Comparison of ENCODE assay signal across 18 cellular contexts in the genomic region with DNA sequence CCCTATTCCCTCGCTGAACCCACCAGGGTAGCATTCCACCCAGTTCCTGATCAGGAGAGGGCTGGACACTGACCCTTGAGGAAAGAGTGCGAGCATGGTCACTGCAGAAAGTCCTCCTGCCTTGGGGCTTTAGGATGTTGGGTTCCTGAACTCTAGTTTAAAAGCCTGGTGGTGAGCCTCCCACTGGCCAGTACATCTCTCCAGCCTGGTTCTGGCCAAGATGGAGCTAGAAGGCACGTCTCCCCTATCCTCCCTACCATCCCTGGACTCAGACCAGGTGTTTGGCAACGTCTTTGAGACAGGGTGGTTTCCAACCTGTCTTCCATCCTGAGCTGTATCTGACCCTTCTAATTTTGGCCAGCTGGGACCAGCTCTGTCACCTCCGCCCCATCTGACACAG. TPM values are rescaled to one million over a fixed set of nuclear protein-coding genes. Genes with fewer than 3 reads are reported as not detected.
DNase-seq lines count a peak whose midpoint lies in the region; ATAC-seq, FAIRE-seq and TF ChIP-seq lines count a peak whose summit lies in the region.
"Had no signal": no experiment of that assay in that cellular context is flagged by ENCODE, and none has a peak within 500 bp of the region (broad histone marks: within the 10 kb centered on the region; RNA-seq: fewer than 3 reads in every experiment).

No MANE protein-coding gene starts in this region.

- TF ChIP-seq EP300 in K562 (IDR thresholded peaks at IDR 0.05; ENCODE audit: low read length): no peak

- H3K27me3 ChIP-seq in K562 (ENCODE audit: control insufficient read depth in 2 of 2, insufficient read depth in 2 of 2, low read length in 2 of 2): no peaks in the 10 kb centered on the region
- H3K27me3 ChIP-seq: heart left ventricle, testis had no signal

- no peak for TF ChIP-seq RAD21 in K562 (CRISPR knock-in tag; conservative IDR thresholded peaks at IDR 0.05 in 1 of 2, IDR thresholded peaks at IDR 0.05 in 1 of 2)

- peak; percentile 1 for DNase-seq in activated naive CD4-positive, alpha-beta T cell treated with anti-CD3 and anti-CD28 coated beads for 36 hours
- DNase-seq in activated naive CD4-positive, alpha-beta T cell treated with anti-CD3 and anti-CD28 coated beads, Interleukin-2, amount 50 U/mL, for 16 hours: no peak
- DNase-seq in K562 (ENCODE audit: extremely low read depth in 1 of 4, low spot score in 3 of 4) (no peak), NCI-H187 treated with DMSO at 0.1 percent for 48 hours (lab: John Stamatoyannopoulos, UW) (no peak), NCI-H1436 treated with DMSO at 0.1 percent for 48 hours (lab: John Stamatoyannopoulos, UW) (no peak), foreskin melanocyte (no peak)
- DNase-seq in naive thymus-derived CD8-positive, alpha-beta T cell: no peak
- no peak for DNase-seq in stimulated activated naive B cell treated with anti-CD40 and anti-IgM and Interleukin-4, amounts not matched to agents 10 μg/mL and 1 μg/mL and 100 μg/mL, for 72 hours
- DNase-seq: activated CD4-positive, alpha-beta T cell treated with anti-CD3 and anti-CD28 coated beads, Interleukin-2, amount 50 U/mL, for 4 hours; activated T-cell treated with anti-CD3 and anti-CD28 coated beads, Interleukin-2, amount 50 U/mL, for 72 hours; effector CD4-positive, alpha-beta T cell; MV-4-11; NCI-H2029 treated with DMSO at 0.1 percent for 48 hours; NCI-H510A treated with DMSO at 0.1 percent for 48 hours; RPMI8226; testis had no signal

- H3K27ac Mint-ChIP-seq in activated naive CD4-positive, alpha-beta T cell treated with anti-CD3 and anti-CD28 coated beads for 36 hours: no peak overlapping the region
- H3K27ac Mint-ChIP-seq in naive thymus-derived CD8-positive, alpha-beta T cell: peak overlapping the region in 9 of 10 donors; percentile 19 to 91 (median 74)
- H3K27ac Mint-ChIP-seq in stimulated activated naive B cell treated with anti-CD40 and anti-IgM and Interleukin-4, amounts not matched to agents 10 μg/mL and 1 μg/mL and 100 μg/mL, for 72 hours: peak overlapping the region; percentile 92

- in situ Hi-C loops in K562 (cut with MboI): no loop called here

- H3K4me3 Mint-ChIP-seq in activated naive CD4-positive, alpha-beta T cell treated with anti-CD3 and anti-CD28 coated beads for 36 hours: no peak overlapping the region
- peak overlapping the region in 7 of 10 donors; percentile 31 to 80 (median 68) for H3K4me3 Mint-ChIP-seq in naive thymus-derived CD8-positive, alpha-beta T cell
- H3K4me3 Mint-ChIP-seq in stimulated activated naive B cell treated with anti-CD40 and anti-IgM and Interleukin-4, amounts not matched to agents 10 μg/mL and 1 μg/mL and 100 μg/mL, for 72 hours: peak overlapping the region in 1 of 2 donors; percentile 75

- H3K79me2 ChIP-seq in K562 (ENCODE audit: control insufficient read depth, insufficient read depth, low read length): no peaks in the 10 kb centered on the region

- TF ChIP-seq POLR2A in K562 (conservative IDR thresholded peaks at IDR 0.05): no peak

- H3K9me3 Mint-ChIP-seq in activated naive CD4-positive, alpha-beta T cell treated with anti-CD3 and anti-CD28 coated beads for 36 hours: no peaks in the 10 kb centered on the region
- no peaks in the 10 kb centered on the region for H3K9me3 Mint-ChIP-seq in naive thymus-derived CD8-positive, alpha-beta T cell
- H3K9me3 Mint-ChIP-seq in stimulated activated naive B cell treated with anti-CD40 and anti-IgM and Interleukin-4, amounts not matched to agents 10 μg/mL and 1 μg/mL and 100 μg/mL, for 72 hours: no peaks in the 10 kb centered on the region
- H3K9me3 Mint-ChIP-seq: activated T-cell treated with anti-CD3 and anti-CD28 coated beads, Interleukin-2, amount 50 U/mL, for 72 hours had no signal

- TF ChIP-seq CTCF in K562 (IDR thresholded peaks at IDR 0.05 in 2 of 3, conservative IDR thresholded peaks at IDR 0.05 in 1 of 3; ENCODE audit: insufficient read depth in 2 of 3, low read depth in 1 of 3, low read length in 3 of 3): no peak

- H3K9me3 ChIP-seq in K562 (replicated peaks; ENCODE audit: control insufficient read depth, insufficient read depth, low read depth, low read length): no peaks in the 10 kb centered on the region
- H3K9me3 ChIP-seq: heart left ventricle, prostate gland, testis had no signal

- CTCF ChIA-PET in activated naive CD4-positive, alpha-beta T cell treated with anti-CD3 and anti-CD28 coated beads for 36 hours (lab: Charles Lee): no interaction called here
- CTCF ChIA-PET in K562 (lab: Yijun Ruan, JAX; ENCODE audit: low intra/inter-chr PET ratio): no interaction called here

- WGBS in K562 (ENCODE audit: insufficient coverage, low coverage, missing lambda C conversion rate): 63% methylated on average over 5 of the region's 5 CpGs

- H3K4me2 ChIP-seq in K562 (ENCODE audit: insufficient read depth, low read length): no peak overlapping the region

- H3K4me1 ChIP-seq in K562 (replicated peaks in 1 of 2; ENCODE audit: control insufficient read depth in 2 of 2, insufficient read depth in 2 of 2, low read length in 2 of 2): peaks cover 2 to 9% of the 10 kb centered on the region in 2 experiments; a peak in 3 of 5 replicates
- H3K4me1 ChIP-seq: prostate gland had no signal

- peaks cover 10% of the 10 kb centered on the region for H3K36me3 Mint-ChIP-seq in activated naive CD4-positive, alpha-beta T cell treated with anti-CD3 and anti-CD28 coated beads for 36 hours (ENCODE audit: low read depth)
- H3K36me3 Mint-ChIP-seq in naive thymus-derived CD8-positive, alpha-beta T cell: peaks cover 0 to 22% (median 1%) of the 10 kb centered on the region in 3 donors
- H3K36me3 Mint-ChIP-seq in stimulated activated naive B cell treated with anti-CD40 and anti-IgM and Interleukin-4, amounts not matched to agents 10 μg/mL and 1 μg/mL and 100 μg/mL, for 72 hours: peaks cover 26 to 37% of the 10 kb centered on the region in 2 donors

- ATAC-seq in K562: no peak; the same call in 2 of the 3 replicates
- no peak for ATAC-seq in naive thymus-derived CD8-positive, alpha-beta T cell
- no peak for ATAC-seq in stimulated activated naive B cell treated with anti-CD40 and anti-IgM and Interleukin-4, amounts not matched to agents 10 μg/mL and 1 μg/mL and 100 μg/mL, for 72 hours (replicated peaks)
- ATAC-seq: activated T-cell treated with anti-CD3 and anti-CD28 coated beads, Interleukin-2, amount 50 U/mL, for 72 hours had no signal

- no peak overlapping the region for H3K4me3 ChIP-seq in K562
- H3K4me3 ChIP-seq: prostate gland, testis had no signal

- intact Hi-C loops in activated naive CD4-positive, alpha-beta T cell treated with anti-CD3 and anti-CD28 coated beads for 36 hours (cut with micrococcal nuclease): no loop called here
- intact Hi-C loops in K562 (cut with micrococcal nuclease): loop anchor here (10.0 kb wide), 2 partner anchors 314 to 364 kb away; no protein-coding TSS in a partner anchor

- POLR2A ChIA-PET in K562 (lab: Yijun Ruan, JAX): interaction anchor here (0.6 to 1.6 kb wide), 6 partner anchors 12 to 611 kb away, joined by 3 to 5 read pairs (median 4); no protein-coding TSS in a partner anchor
- POLR2A ChIA-PET in naive thymus-derived CD8-positive, alpha-beta T cell (lab: Charles Lee): interaction anchor here (0.7 to 1.6 kb wide), 2 partner anchors 31 to 34 kb away, joined by 3 to 4 read pairs; a partner anchor contains a TSS

- H3K36me3 ChIP-seq in K562 (ENCODE audit: control insufficient read depth, insufficient read depth, low read length): peaks cover 56% of the 10 kb centered on the region
- H3K36me3 ChIP-seq: prostate gland had no signal

- no peaks in the 10 kb centered on the region for H3K27me3 Mint-ChIP-seq in activated naive CD4-positive, alpha-beta T cell treated with anti-CD3 and anti-CD28 coated beads for 36 hours (ENCODE audit: low read depth)
- no peaks in the 10 kb centered on the region for H3K27me3 Mint-ChIP-seq in naive thymus-derived CD8-positive, alpha-beta T cell
- H3K27me3 Mint-ChIP-seq in stimulated activated naive B cell treated with anti-CD40 and anti-IgM and Interleukin-4, amounts not matched to agents 10 μg/mL and 1 μg/mL and 100 μg/mL, for 72 hours: no peaks in the 10 kb centered on the region

- H2AFZ ChIP-seq in K562 (ENCODE audit: low read depth, low read length): no peak overlapping the region

- no peak overlapping the region for H3K9ac ChIP-seq in K562 (ENCODE audit: insufficient read depth in 1 of 2, low read depth in 2 of 2, low read length in 2 of 2)

- H3K27ac ChIP-seq in K562 (ENCODE audit: extremely low read depth, low read depth, low read length): no peak overlapping the region
- H3K27ac ChIP-seq: testis had no signal

- H3K4me1 Mint-ChIP-seq in activated naive CD4-positive, alpha-beta T cell treated with anti-CD3 and anti-CD28 coated beads for 36 hours (ENCODE audit: low read depth): peaks cover 2% of the 10 kb centered on the region
- peaks cover under 1 to 21% (median 9%) of the 10 kb centered on the region in 4 donors for H3K4me1 Mint-ChIP-seq in naive thymus-derived CD8-positive, alpha-beta T cell
- peaks cover 6 to 14% of the 10 kb centered on the region in 2 donors for H3K4me1 Mint-ChIP-seq in stimulated activated naive B cell treated with anti-CD40 and anti-IgM and Interleukin-4, amounts not matched to agents 10 μg/mL and 1 μg/mL and 100 μg/mL, for 72 hours

- BruUV-seq in K562 (replicated peaks; lab: Mats Ljungman, UMichigan): no TSS peak

- no peaks in the 10 kb centered on the region for H4K20me1 ChIP-seq in K562 (replicated peaks; ENCODE audit: control insufficient read depth, insufficient read depth, low read length)

- FAIRE-seq in K562 (lab: Jason Lieb, UNC): peak; percentile 48

- no peaks in the 10 kb centered on the region for H3K9me1 ChIP-seq in K562 (ENCODE audit: control insufficient read depth, insufficient read depth, low read length)

RNA-seq across cellular contexts. Expression of a gene that starts 31.4 kb away (rescaled TPM):
- 10 to 100 TPM; 85.0 to 92.4 TPM for total RNA-seq in activated naive CD4-positive, alpha-beta T cell treated with anti-CD3 and anti-CD28 coated beads for 36 hours
- total RNA-seq in K562 (2011; cell fraction: chromatin; rRNA removed; ENCODE audit: low replicate concordance): 322 and 1,090 TPM in 2 replicates
- 555 and 597 TPM in 2 replicates for total RNA-seq in K562 (2011; cell fraction: nucleolus; rRNA removed)
- 365 and 370 TPM in 2 replicates for total RNA-seq in K562 (2011; cell fraction: nucleoplasm; rRNA removed)
- total RNA-seq in K562 (2014; rRNA removed): 41.3 and 45.2 TPM in 2 replicates
- 12.3 and 16.0 TPM in 2 replicates for total RNA-seq in K562 (2014; rRNA removed; fragmentation: Illumina TruSeq; extraction: Trizol)
- 23.7 and 23.9 TPM in 2 replicates for total RNA-seq in K562 (2015; rRNA removed; fragmentation: Illumina TruSeq; extraction: Trizol)
- total RNA-seq in K562 (2021): 89.3 and 114 TPM in 2 replicates
- polyA plus RNA-seq in K562 (2011; rRNA removed): 29.6 and 50.4 TPM in 2 replicates
- 25.6 and 45.5 TPM in 2 replicates for polyA plus RNA-seq in K562 (2011; cell fraction: cytosol; rRNA removed)
- polyA plus RNA-seq in K562 (2011; cell fraction: nucleus; rRNA removed): 557 and 843 TPM in 2 replicates
- 66.4 and 174 TPM in 2 replicates for polyA plus RNA-seq in K562 (2012)
- 46.4 and 62.1 TPM in 2 replicates for polyA plus RNA-seq in K562 (2014; fragmentation: Illumina TruSeq; extraction: Trizol)
- polyA plus RNA-seq in K562 (2014; fragmentation: Nextera tagmentation; extraction: Ambion mirVana): under 1 TPM; 0.06 to 0.24 TPM
- 67.5 and 85.5 TPM in 2 replicates for polyA plus RNA-seq in K562 (2014; rRNA removed)
- 8.6 and 16.8 TPM in 2 replicates for polyA minus RNA-seq in K562 (2011; rRNA and poly(A)+ RNA removed)
- polyA minus RNA-seq in K562 (2011; cell fraction: cytosol; rRNA and poly(A)+ RNA removed): 23.5 and 26.4 TPM in 2 replicates
- polyA minus RNA-seq in K562 (2011; cell fraction: nucleus; rRNA and poly(A)+ RNA removed): 104 and 118 TPM in 2 replicates
- total RNA-seq in naive thymus-derived CD8-positive, alpha-beta T cell: 10 to 100 TPM; 40.7 to 46.0 TPM
- polyA plus RNA-seq in naive thymus-derived CD8-positive, alpha-beta T cell: 1 to 10 TPM in 2 of 3 donors, under 1 TPM in 1; 0.89 to 2.8 (median 1.9) TPM

RNA-seq across cellular contexts. Expression of a gene that starts 34.4 kb away (rescaled TPM):
- 10 to 100 TPM; 37.6 to 43.0 TPM for total RNA-seq in activated naive CD4-positive, alpha-beta T cell treated with anti-CD3 and anti-CD28 coated beads for 36 hours
- 140 and 232 TPM in 2 replicates for total RNA-seq in K562 (2011; cell fraction: chromatin; rRNA removed; ENCODE audit: low replicate concordance)
- total RNA-seq in K562 (2011; cell fraction: nucleolus; rRNA removed): 143 and 148 TPM in 2 replicates
- 188 and 262 TPM in 2 replicates for total RNA-seq in K562 (2011; cell fraction: nucleoplasm; rRNA removed)
- 99.0 and 101 TPM in 2 replicates for total RNA-seq in K562 (2014; rRNA removed)
- total RNA-seq in K562 (2014; rRNA removed; fragmentation: Illumina TruSeq; extraction: Trizol): 44.4 and 63.0 TPM in 2 replicates
- 104 and 115 TPM in 2 replicates for total RNA-seq in K562 (2015; rRNA removed; fragmentation: Illumina TruSeq; extraction: Trizol)
- 75.2 and 86.9 TPM in 2 replicates for total RNA-seq in K562 (2021)
- 47.8 and 54.0 TPM in 2 replicates for polyA plus RNA-seq in K562 (2011; rRNA removed)
- polyA plus RNA-seq in K562 (2011; cell fraction: cytosol; rRNA removed): 53.0 and 53.5 TPM in 2 replicates
- polyA plus RNA-seq in K562 (2011; cell fraction: nucleus; rRNA removed): 82.0 and 85.3 TPM in 2 replicates
- polyA plus RNA-seq in K562 (2012): 77.1 and 114 TPM in 2 replicates
- 105 and 127 TPM in 2 replicates for polyA plus RNA-seq in K562 (2014; fragmentation: Illumina TruSeq; extraction: Trizol)
- polyA plus RNA-seq in K562 (2014; fragmentation: Nextera tagmentation; extraction: Ambion mirVana): 10 to 100 TPM in 1 of 2 experiments, 1 to 10 TPM in 1; 8.9 to 20.9 TPM
- polyA plus RNA-seq in K562 (2014; rRNA removed): 100 and 201 TPM in 2 replicates
- 50.3 and 53.4 TPM in 2 replicates for polyA minus RNA-seq in K562 (2011; rRNA and poly(A)+ RNA removed)
- polyA minus RNA-seq in K562 (2011; cell fraction: cytosol; rRNA and poly(A)+ RNA removed): 17.4 and 21.1 TPM in 2 replicates
- polyA minus RNA-seq in K562 (2011; cell fraction: nucleus; rRNA and poly(A)+ RNA removed): 81.3 and 87.3 TPM in 2 replicates
- 10 to 100 TPM; 58.8 to 59.5 TPM for total RNA-seq in naive thymus-derived CD8-positive, alpha-beta T cell
- 100 to 1,000 TPM in 2 of 3 donors, 10 to 100 TPM in 1; 81.9 to 106 (median 106) TPM for polyA plus RNA-seq in naive thymus-derived CD8-positive, alpha-beta T cell
